Comparison of ENCODE assay signal across 36 cellular contexts in genomic region chr17:46201491-46201890, GRCh38.
"Had no signal": no experiment of that assay in that cellular context is flagged by ENCODE, and none has a peak within 500 bp of the region (broad histone marks: within the 10 kb centered on the region; RNA-seq: fewer than 3 reads in every experiment).

No MANE protein-coding gene starts in this region.

- H3K4me3 ChIP-seq: ascending aorta, SJCRH30 had no signal

- ATAC-seq: activated CD8-positive, alpha-beta memory T cell treated with anti-CD3 and anti-CD28 coated beads, Interleukin-2, amount 10 ng/mL, durations not matched to agents 7 days and 5 days; Panc1; T-cell had no signal

- H3K9me3 ChIP-seq: ascending aorta had no signal

- H3K4me2 ChIP-seq: SK-N-SH had no signal

- H3K36me3 ChIP-seq: ascending aorta had no signal

- H3K27me3 ChIP-seq: ascending aorta, SJCRH30 had no signal

- H3K27ac ChIP-seq: ascending aorta, SJCRH30, WERI-Rb-1 had no signal

- H3K27ac Mint-ChIP-seq: activated CD4-positive, alpha-beta memory T cell treated with anti-CD3 and anti-CD28 coated beads, Interleukin-2, amount 10 ng/mL, durations not matched to agents 7 days and 5 days; activated CD8-positive, alpha-beta memory T cell treated with anti-CD3 and anti-CD28 coated beads, Interleukin-2, amount 10 ng/mL, durations not matched to agents 7 days and 5 days; activated naive CD8-positive, alpha-beta T cell treated with anti-CD3 and anti-CD28 coated beads for 36 hours; T-cell had no signal

- H3K9ac ChIP-seq: SK-N-SH had no signal

- H3K9me3 Mint-ChIP-seq: activated CD4-positive, alpha-beta memory T cell treated with anti-CD3 and anti-CD28 coated beads, Interleukin-2, amount 10 ng/mL, durations not matched to agents 7 days and 5 days; activated naive CD8-positive, alpha-beta T cell treated with anti-CD3 and anti-CD28 coated beads for 36 hours; T-cell had no signal

- FAIRE-seq: bronchial epithelial cell had no signal

- H3K4me3 Mint-ChIP-seq: activated CD4-positive, alpha-beta memory T cell treated with anti-CD3 and anti-CD28 coated beads, Interleukin-2, amount 10 ng/mL, durations not matched to agents 7 days and 5 days; activated CD8-positive, alpha-beta memory T cell treated with anti-CD3 and anti-CD28 coated beads, Interleukin-2, amount 10 ng/mL, durations not matched to agents 7 days and 5 days; activated naive CD8-positive, alpha-beta T cell treated with anti-CD3 and anti-CD28 coated beads for 36 hours; brain; T-cell had no signal

- H3K27me3 Mint-ChIP-seq: activated CD4-positive, alpha-beta memory T cell treated with anti-CD3 and anti-CD28 coated beads, Interleukin-2, amount 10 ng/mL, durations not matched to agents 7 days and 5 days; activated CD8-positive, alpha-beta memory T cell treated with anti-CD3 and anti-CD28 coated beads, Interleukin-2, amount 10 ng/mL, durations not matched to agents 7 days and 5 days; activated naive CD8-positive, alpha-beta T cell treated with anti-CD3 and anti-CD28 coated beads for 36 hours; brain; T-cell had no signal

- DNase-seq: activated CD4-positive, alpha-beta memory T cell treated with anti-CD3 and anti-CD28 coated beads, Interleukin-2, amount 10 ng/mL, durations not matched to agents 7 days and 5 days; activated CD4-positive, alpha-beta T cell treated with anti-CD3 and anti-CD28 coated beads for 1 hour; activated CD4-positive, alpha-beta T cell treated with anti-CD3 and anti-CD28 coated beads for 48 hours; activated CD4-positive, CD25-positive, alpha-beta regulatory T cell; activated CD8-positive, alpha-beta memory T cell treated with anti-CD3 and anti-CD28 coated beads for 24 hours; activated CD8-positive, alpha-beta memory T cell treated with anti-CD3 and anti-CD28 coated beads, Interleukin-2, amount 10 ng/mL, durations not matched to agents 7 days and 5 days; activated CD8-positive, alpha-beta memory T cell treated with anti-CD3 and anti-CD28 coated beads, Interleukin-2, amount 50 U/mL, for 48 hours; activated effector memory CD4-positive, alpha-beta T cell treated with Interleukin-2 at 50 U/mL for 16 hours; activated naive CD4-positive, alpha-beta T cell treated with anti-CD3 and anti-CD28 coated beads, Interleukin-2, amount 50 U/mL, for 16 hours; activated naive CD8-positive, alpha-beta T cell treated with anti-CD3 and anti-CD28 coated beads for 36 hours; activated T-cell treated with anti-CD3 and anti-CD28 coated beads, Interleukin-2, amount 50 U/mL, for 48 hours; amniotic stem cell; caudate nucleus; cerebellar nuclear complex; KG1; MM.1S; MV-4-11; NCI-H1092 treated with DMSO at 0.1 percent for 48 hours; NCI-H1417 treated with DMSO at 0.1 percent for 48 hours; NCI-H187 treated with DMSO at 0.1 percent for 48 hours; NCI-H2081; NCI-H2171 treated with DMSO at 0.1 percent for 48 hours; NCI-H2227 treated with DMSO at 0.1 percent for 48 hours; NCI-H446; NCI-H510A treated with DMSO at 0.1 percent for 48 hours; NCI-H69; SHP77; SJCRH30; SK-N-SH; T-cell; T1000; WERI-Rb-1 had no signal
